Comparison of ENCODE assay signal across 8 cellular contexts in the genomic region with DNA sequence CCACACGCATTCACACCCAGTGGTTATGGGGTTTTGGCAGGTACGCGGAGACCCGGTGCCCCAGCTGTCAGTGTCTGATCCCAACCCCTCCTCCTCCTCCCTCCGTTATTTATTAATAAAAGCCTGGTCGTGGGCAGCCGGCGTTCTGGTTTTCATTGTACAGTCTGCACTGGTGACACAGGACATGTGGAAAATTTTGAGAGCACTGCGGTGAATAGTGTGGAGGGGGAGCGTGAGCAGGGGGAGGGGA. TPM values are rescaled to one million over a fixed set of nuclear protein-coding genes. Genes with fewer than 3 reads are reported as not detected.
DNase-seq lines count a peak whose midpoint lies in the region; ATAC-seq and TF ChIP-seq lines count a peak whose summit lies in the region.

No MANE protein-coding gene starts in this region.

- H3F3A ChIP-seq in GM23338 (replicated peaks; ENCODE audit: low read depth) = peaks cover 33% of the 10 kb centered on the region; the same call in 1 of the 2 replicates

- TF ChIP-seq POLR2A in Peyer's patch (IDR thresholded peaks at IDR 0.05) = peak in 1 of 2 donors; percentile 8

- no peaks in the 10 kb centered on the region for H3K36me3 Mint-ChIP-seq in CD8-positive, alpha-beta T cell
- H3K36me3 Mint-ChIP-seq in GM23338 (ENCODE audit: low read depth) = no peaks in the 10 kb centered on the region

- no peaks in the 10 kb centered on the region for H4K20me1 ChIP-seq in GM23338 (replicated peaks; ENCODE audit: insufficient read depth)

- ATAC-seq in CD8-positive, alpha-beta T cell = no peak
- ATAC-seq in GM23338 (peak; percentile 13), HG02798 (IDR thresholded peaks at IDR 0.05; ENCODE audit: poor library complexity, unreplicated experiment) (no peak)

- H3K36me3 ChIP-seq in CD8-positive, alpha-beta T cell (ENCODE audit: insufficient read depth, low read length) = no peaks in the 10 kb centered on the region
- H3K36me3 ChIP-seq in GM23338 (ENCODE audit: insufficient read depth) = no peaks in the 10 kb centered on the region
- no peaks in the 10 kb centered on the region for H3K36me3 ChIP-seq in Peyer's patch

- POLR2A ChIA-PET in CD8-positive, alpha-beta T cell (lab: Charles Lee) = interaction anchor here (0.9 to 6.0 kb wide), 8 partner anchors 11 to 165 kb away, joined by 3 to 89 read pairs (median 4); a partner anchor contains a TSS

- peak overlapping the region; percentile 24 for H3K27ac ChIP-seq in CD8-positive, alpha-beta T cell (ENCODE audit: low read depth, low read length)
- peak overlapping the region; percentile 52 for H3K27ac ChIP-seq in GM23338 (ENCODE audit: low read depth)
- peak overlapping the region; percentile 86 to 91 (median 90) for H3K27ac ChIP-seq in Peyer's patch
- H3K27ac ChIP-seq in skin epidermis = peak overlapping the region in 20 of 21 experiments; percentile 76 to 100 (median 88)

- H3K79me2 ChIP-seq in GM23338 (replicated peaks; ENCODE audit: insufficient read depth) = no peaks in the 10 kb centered on the region

- H3K4me1 ChIP-seq in CD8-positive, alpha-beta T cell (ENCODE audit: insufficient read depth, low read length) = peaks cover 74% of the 10 kb centered on the region
- H3K4me1 ChIP-seq in GM23338 (ENCODE audit: insufficient read depth) = peaks cover 84% of the 10 kb centered on the region
- peaks cover 3 to 78% (median 42%) of the 10 kb centered on the region in 4 donors for H3K4me1 ChIP-seq in Peyer's patch

- no peaks in the 10 kb centered on the region for H3K9me2 ChIP-seq in GM23338 (ENCODE audit: insufficient read depth)

- TF ChIP-seq CTCF in CD8-positive, alpha-beta T cell (IDR thresholded peaks at IDR 0.05) = no peak
- TF ChIP-seq CTCF in GM23338 (conservative IDR thresholded peaks at IDR 0.05; ENCODE audit: low read depth in 2 of 2) (no peak), Peyer's patch (IDR thresholded peaks at IDR 0.05) (no peak), fibroblast of pulmonary artery (IDR thresholded peaks at IDR 0.05; ENCODE audit: low read length, missing control alignments) (no peak)

- peak overlapping the region; percentile 87 for H2AFZ ChIP-seq in GM23338

- H3K4me3 ChIP-seq in CD8-positive, alpha-beta T cell (ENCODE audit: low read depth, low read length) = no peak overlapping the region
- H3K4me3 ChIP-seq in GM23338 (peak overlapping the region; percentile 69), Peyer's patch (peak overlapping the region; percentile 17 to 46 (median 34)), fibroblast of pulmonary artery (replicated peaks; ENCODE audit: low read depth, low read length) (peak overlapping the region; percentile 35), skin epidermis (peak overlapping the region in 6 of 7 experiments; percentile 10 to 36 (median 20))

- peak overlapping the region; percentile 86 for H3K4me3 Mint-ChIP-seq in CD8-positive, alpha-beta T cell
- peak overlapping the region; percentile 69 for H3K4me3 Mint-ChIP-seq in GM23338

- no peaks in the 10 kb centered on the region for H3K9me3 ChIP-seq in CD8-positive, alpha-beta T cell (ENCODE audit: low read length)
- no peaks in the 10 kb centered on the region for H3K9me3 ChIP-seq in Peyer's patch

- no peaks in the 10 kb centered on the region for H3K27me3 ChIP-seq in CD8-positive, alpha-beta T cell (ENCODE audit: insufficient read depth, low read length)
- H3K27me3 ChIP-seq in GM23338 (ENCODE audit: insufficient read depth) = peaks cover 16% of the 10 kb centered on the region
- no peaks in the 10 kb centered on the region for H3K27me3 ChIP-seq in Peyer's patch

- peak overlapping the region; percentile 99 for H3K27ac Mint-ChIP-seq in CD8-positive, alpha-beta T cell
- no peak overlapping the region for H3K27ac Mint-ChIP-seq in GM23338

- intact Hi-C loops in CD8-positive, alpha-beta T cell (cut with DNase I, micrococcal nuclease) = loop anchor here (1.0 to 5.0 kb wide), 9 partner anchors 8 to 281 kb away; a partner anchor contains a TSS

- no peak for DNase-seq in CD8-positive, alpha-beta T cell
- DNase-seq in GM23338 (ENCODE audit: low spot score) = no peak
- no peak for DNase-seq in Peyer's patch
- no peak for DNase-seq in fibroblast of pulmonary artery (ENCODE audit: low read depth)
- DNase-seq in NCI-H446 (lab: John Stamatoyannopoulos, UW) = no peak
- DNase-seq in iPS-NIHi11 (ENCODE audit: low spot score) = no peak

- peaks cover 88% of the 10 kb centered on the region for H3K4me1 Mint-ChIP-seq in CD8-positive, alpha-beta T cell (ENCODE audit: low read depth)
- H3K4me1 Mint-ChIP-seq in GM23338 = peaks cover 84% of the 10 kb centered on the region

- CTCF ChIA-PET in CD8-positive, alpha-beta T cell (lab: Charles Lee) = interaction anchor here (1.1 to 7.9 kb wide), 10 partner anchors 11 to 126 kb away, joined by 3 to 62 read pairs (median 8); a partner anchor contains a TSS

- peak overlapping the region; percentile 92 for H3K4me2 ChIP-seq in GM23338

- H3K9me3 Mint-ChIP-seq in CD8-positive, alpha-beta T cell = no peaks in the 10 kb centered on the region
- no peaks in the 10 kb centered on the region; the same call in 2 of the 3 replicates for H3K9me3 Mint-ChIP-seq in GM23338

- H3K27me3 Mint-ChIP-seq in CD8-positive, alpha-beta T cell (ENCODE audit: low read depth) = no peaks in the 10 kb centered on the region
- peaks cover 35% of the 10 kb centered on the region for H3K27me3 Mint-ChIP-seq in GM23338 (ENCODE audit: insufficient read depth, low read depth, poor library complexity)

TF ChIP-seq in GM23338, 12 proteins besides CTCF, POLR2A, EP300 and RAD21 (continues in another document):
- TF ChIP-seq, protein P1, sequence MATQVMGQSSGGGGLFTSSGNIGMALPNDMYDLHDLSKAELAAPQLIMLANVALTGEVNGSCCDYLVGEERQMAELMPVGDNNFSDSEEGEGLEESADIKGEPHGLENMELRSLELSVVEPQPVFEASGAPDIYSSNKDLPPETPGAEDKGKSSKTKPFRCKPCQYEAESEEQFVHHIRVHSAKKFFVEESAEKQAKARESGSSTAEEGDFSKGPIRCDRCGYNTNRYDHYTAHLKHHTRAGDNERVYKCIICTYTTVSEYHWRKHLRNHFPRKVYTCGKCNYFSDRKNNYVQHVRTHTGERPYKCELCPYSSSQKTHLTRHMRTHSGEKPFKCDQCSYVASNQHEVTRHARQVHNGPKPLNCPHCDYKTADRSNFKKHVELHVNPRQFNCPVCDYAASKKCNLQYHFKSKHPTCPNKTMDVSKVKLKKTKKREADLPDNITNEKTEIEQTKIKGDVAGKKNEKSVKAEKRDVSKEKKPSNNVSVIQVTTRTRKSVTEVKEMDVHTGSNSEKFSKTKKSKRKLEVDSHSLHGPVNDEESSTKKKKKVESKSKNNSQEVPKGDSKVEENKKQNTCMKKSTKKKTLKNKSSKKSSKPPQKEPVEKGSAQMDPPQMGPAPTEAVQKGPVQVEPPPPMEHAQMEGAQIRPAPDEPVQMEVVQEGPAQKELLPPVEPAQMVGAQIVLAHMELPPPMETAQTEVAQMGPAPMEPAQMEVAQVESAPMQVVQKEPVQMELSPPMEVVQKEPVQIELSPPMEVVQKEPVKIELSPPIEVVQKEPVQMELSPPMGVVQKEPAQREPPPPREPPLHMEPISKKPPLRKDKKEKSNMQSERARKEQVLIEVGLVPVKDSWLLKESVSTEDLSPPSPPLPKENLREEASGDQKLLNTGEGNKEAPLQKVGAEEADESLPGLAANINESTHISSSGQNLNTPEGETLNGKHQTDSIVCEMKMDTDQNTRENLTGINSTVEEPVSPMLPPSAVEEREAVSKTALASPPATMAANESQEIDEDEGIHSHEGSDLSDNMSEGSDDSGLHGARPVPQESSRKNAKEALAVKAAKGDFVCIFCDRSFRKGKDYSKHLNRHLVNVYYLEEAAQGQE (IDR thresholded peaks at IDR 0.05; ENCODE audit: unreplicated experiment) = no peak
- TF ChIP-seq JUNB (IDR thresholded peaks at IDR 0.05; ENCODE audit: unreplicated experiment) = no peak
- TF ChIP-seq, protein P2, sequence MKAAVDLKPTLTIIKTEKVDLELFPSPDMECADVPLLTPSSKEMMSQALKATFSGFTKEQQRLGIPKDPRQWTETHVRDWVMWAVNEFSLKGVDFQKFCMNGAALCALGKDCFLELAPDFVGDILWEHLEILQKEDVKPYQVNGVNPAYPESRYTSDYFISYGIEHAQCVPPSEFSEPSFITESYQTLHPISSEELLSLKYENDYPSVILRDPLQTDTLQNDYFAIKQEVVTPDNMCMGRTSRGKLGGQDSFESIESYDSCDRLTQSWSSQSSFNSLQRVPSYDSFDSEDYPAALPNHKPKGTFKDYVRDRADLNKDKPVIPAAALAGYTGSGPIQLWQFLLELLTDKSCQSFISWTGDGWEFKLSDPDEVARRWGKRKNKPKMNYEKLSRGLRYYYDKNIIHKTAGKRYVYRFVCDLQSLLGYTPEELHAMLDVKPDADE (IDR thresholded peaks at IDR 0.05) = no peak

RNA-seq across cellular contexts. Expression of a gene that starts 11.5 kb away (rescaled TPM):
- 10 to 100 TPM; 53.7 to 53.9 TPM for total RNA-seq in CD8-positive, alpha-beta T cell
- 97.8 and 119 TPM in 2 replicates for total RNA-seq in GM23338 (2014; rRNA removed; shearing (Covaris generic))
- polyA plus RNA-seq in GM23338 (2016; fragmentation: Nextera tagmentation; extraction: Ambion mirVana) = 11.2 and 13.2 TPM in 2 replicates
- 10 to 100 TPM; 10.3 to 20.6 (median 16.4) TPM for total RNA-seq in Peyer's patch

RNA-seq across cellular contexts. Expression of a gene that starts 58.1 kb away (rescaled TPM):
- 1 to 10 TPM; 6.0 to 6.3 TPM for total RNA-seq in CD8-positive, alpha-beta T cell
- total RNA-seq in GM23338 (2014; rRNA removed; shearing (Covaris generic)) = 33.7 and 36.9 TPM in 2 replicates
- 7.3 and 8.1 TPM in 2 replicates for polyA plus RNA-seq in GM23338 (2016; fragmentation: Nextera tagmentation; extraction: Ambion mirVana)
- total RNA-seq in Peyer's patch = 10 to 100 TPM; 22.3 to 66.7 (median 52.1) TPM

Comparison
In these comparisons a context has a peak if more than half of its experiments do, and no peak if none do; other contexts are left out.
1. H3K27ac ChIP-seq: peak in every context shown above with its lines; median percentile 90 in Peyer's patch; 88 in skin epidermis; 52 in GM23338; 24 in CD8-positive, alpha-beta T cell.